Comparison of ENCODE assay signal across 20 cellular contexts in the genomic region with DNA sequence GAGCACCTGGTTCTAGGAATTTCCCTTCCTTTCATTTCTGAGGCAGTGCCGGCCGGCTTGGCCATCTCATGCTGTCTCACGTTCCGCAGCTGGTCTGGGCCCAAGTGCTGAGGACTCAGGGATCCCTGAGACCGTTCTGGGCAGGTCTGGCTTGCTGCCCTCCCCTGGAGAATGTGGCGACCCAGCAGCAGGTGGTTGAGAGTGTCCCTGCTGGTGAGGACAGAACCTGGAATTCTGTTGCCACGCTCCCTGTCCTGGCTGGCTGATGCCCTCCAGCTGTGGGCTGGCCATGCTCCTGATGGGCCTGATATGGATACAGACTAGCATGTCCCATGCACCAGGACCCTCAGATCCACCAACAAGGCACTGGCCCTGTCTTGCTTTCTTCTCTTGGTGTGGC.
"Had no signal": no experiment of that assay in that cellular context is flagged by ENCODE, and none has a peak within 500 bp of the region (broad histone marks: within the 10 kb centered on the region; RNA-seq: fewer than 3 reads in every experiment).

No MANE protein-coding gene starts in this region.

- H3K27me3 ChIP-seq: dorsolateral prefrontal cortex, gastrocnemius medialis, spleen, tibial artery, upper lobe of right lung, vagina had no signal

- ATAC-seq: esophagus mucosa; gastrocnemius medialis; natural killer cell; psoas muscle; sciatic nerve; stimulated activated memory B cell treated with anti-CD40 and anti-IgM and Interleukin-4, amounts not matched to agents 10 μg/mL and 1 μg/mL and 100 μg/mL, for 72 hours; upper lobe of right lung had no signal

- H3K9me3 ChIP-seq: gastrocnemius medialis, left ventricle myocardium inferior, psoas muscle, spleen, tibial artery, upper lobe of right lung, vagina had no signal

- DNase-seq: cortex of kidney; dorsolateral prefrontal cortex; effector CD8-positive, alpha-beta T cell; gastrocnemius medialis; immature natural killer cell; left ventricle myocardium inferior; natural killer cell; psoas muscle; spleen; stimulated activated CD4-positive, alpha-beta T cell treated with anti-CD3 and anti-CD28 coated beads, Interleukin-15, amount 100 ng/mL, for 24 hours; stimulated activated CD4-positive, alpha-beta T cell treated with anti-CD3 and anti-CD28 coated beads, Interleukin-1b, Interleukin-23, amount 100 ng/mL, for 48 hours; stimulated activated CD4-positive, alpha-beta T cell treated with anti-CD3 and anti-CD28 coated beads, Interleukin-4, amount 100 ng/mL, for 24 hours; tibial artery; upper lobe of right lung had no signal

- FAIRE-seq: endometrium, keratinocyte had no signal

- H3K4me3 ChIP-seq: dorsolateral prefrontal cortex, gastrocnemius medialis, left ventricle myocardium inferior, psoas muscle, spleen, tibial artery, upper lobe of right lung, vagina had no signal

- H3K36me3 ChIP-seq: gastrocnemius medialis, left ventricle myocardium inferior, spleen, tibial artery, upper lobe of right lung, vagina had no signal

- H3K27ac ChIP-seq: dorsolateral prefrontal cortex, gastrocnemius medialis, left ventricle myocardium inferior, psoas muscle, spleen, tibial artery, upper lobe of right lung, vagina had no signal

- H3K4me1 ChIP-seq: gastrocnemius medialis, left ventricle myocardium inferior, psoas muscle, tibial artery, upper lobe of right lung, vagina had no signal
